Comparison of ENCODE assay signal across 6 cellular contexts in the genomic region with DNA sequence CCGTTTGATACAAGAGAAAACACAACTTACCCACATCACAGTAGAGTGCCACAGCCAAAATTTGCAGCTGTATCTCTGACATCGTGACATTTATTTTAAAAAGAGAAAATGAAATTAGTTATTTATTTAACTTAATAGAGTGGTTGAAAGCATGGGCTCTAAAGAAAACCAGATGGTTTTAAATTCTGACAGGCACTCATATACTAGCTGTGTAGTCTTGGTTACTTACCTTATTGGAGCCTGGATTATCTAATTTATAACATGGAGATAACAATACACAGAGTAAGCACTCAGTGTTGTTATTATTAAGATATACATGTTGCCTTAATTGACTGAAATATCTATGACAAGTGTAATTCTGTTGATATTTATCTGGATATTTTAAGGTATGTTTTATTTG.
"Had no signal": no experiment of that assay in that cellular context is flagged by ENCODE, and none has a peak within 500 bp of the region (broad histone marks: within the 10 kb centered on the region; RNA-seq: fewer than 3 reads in every experiment).

No MANE protein-coding gene starts in this region.

- H3K27ac ChIP-seq: HL-60 had no signal

- DNase-seq: IMR-90, KBM-7, KG1 had no signal

- ATAC-seq: HepG2, K562 had no signal

- H3K4me3 ChIP-seq: K562 had no signal
